1 cellular context compared by ENCODE assay signal in the genomic region with DNA sequence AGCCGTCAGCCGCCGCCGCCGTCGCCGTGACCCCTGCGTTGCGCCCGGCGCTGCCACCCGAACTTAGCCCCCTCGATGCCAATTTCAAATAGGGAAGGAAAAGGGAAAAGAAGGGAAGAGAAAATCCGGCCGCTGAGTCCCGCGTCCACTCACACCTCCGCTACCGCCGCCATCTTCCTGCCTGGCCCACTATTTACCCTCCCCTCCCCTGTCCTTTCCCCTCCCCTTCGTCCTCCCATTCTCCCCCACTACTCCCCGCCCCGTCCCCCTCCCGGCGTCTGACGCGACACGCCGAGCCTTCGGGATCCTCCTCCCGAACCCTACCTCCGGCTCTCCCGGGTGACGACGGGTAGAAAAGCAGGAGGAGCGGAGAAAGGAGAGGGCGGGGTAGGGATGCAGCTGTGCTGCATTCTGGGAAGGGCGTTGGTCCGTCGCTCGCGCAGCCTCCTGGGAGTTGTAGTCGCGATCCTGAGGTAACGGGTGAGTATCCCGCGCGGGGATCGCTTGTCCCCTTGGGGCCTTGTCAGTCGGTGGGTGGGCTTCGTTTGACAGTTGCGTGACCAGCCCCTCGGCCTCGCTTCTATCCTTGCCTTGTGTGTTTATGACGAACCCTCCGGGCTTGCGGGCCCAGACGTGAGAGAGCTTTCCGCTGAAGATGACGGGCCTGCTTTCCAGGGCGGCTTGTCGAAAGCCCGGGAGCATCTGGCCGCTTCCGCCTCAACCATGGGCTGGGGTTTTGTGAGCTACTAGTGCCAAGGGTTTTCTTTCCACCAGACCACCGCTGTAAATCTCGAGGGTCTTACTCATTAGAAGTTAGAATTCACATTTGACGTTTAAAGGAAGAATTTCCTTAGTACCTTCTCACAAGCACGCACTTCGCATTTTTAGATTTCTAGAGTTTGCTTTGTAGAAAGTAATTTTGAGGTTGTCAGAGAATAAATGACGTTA.
TF ChIP-seq lines count a peak whose summit lies in the region.

A gene with protein sequence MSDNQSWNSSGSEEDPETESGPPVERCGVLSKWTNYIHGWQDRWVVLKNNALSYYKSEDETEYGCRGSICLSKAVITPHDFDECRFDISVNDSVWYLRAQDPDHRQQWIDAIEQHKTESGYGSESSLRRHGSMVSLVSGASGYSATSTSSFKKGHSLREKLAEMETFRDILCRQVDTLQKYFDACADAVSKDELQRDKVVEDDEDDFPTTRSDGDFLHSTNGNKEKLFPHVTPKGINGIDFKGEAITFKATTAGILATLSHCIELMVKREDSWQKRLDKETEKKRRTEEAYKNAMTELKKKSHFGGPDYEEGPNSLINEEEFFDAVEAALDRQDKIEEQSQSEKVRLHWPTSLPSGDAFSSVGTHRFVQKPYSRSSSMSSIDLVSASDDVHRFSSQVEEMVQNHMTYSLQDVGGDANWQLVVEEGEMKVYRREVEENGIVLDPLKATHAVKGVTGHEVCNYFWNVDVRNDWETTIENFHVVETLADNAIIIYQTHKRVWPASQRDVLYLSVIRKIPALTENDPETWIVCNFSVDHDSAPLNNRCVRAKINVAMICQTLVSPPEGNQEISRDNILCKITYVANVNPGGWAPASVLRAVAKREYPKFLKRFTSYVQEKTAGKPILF (minus strand): TSS at position 195 of the 948 bp plus-strand sequence. CDS start 422 bp downstream, outside the sequence.
Gene POLK, plus strand, starts transcription at position 457 of the 948 bp plus-strand sequence.

TF ChIP-seq in HCT116, 20 proteins besides CTCF, POLR2A, EP300 and RAD21 (continued from another document):
- TF ChIP-seq, protein P1, sequence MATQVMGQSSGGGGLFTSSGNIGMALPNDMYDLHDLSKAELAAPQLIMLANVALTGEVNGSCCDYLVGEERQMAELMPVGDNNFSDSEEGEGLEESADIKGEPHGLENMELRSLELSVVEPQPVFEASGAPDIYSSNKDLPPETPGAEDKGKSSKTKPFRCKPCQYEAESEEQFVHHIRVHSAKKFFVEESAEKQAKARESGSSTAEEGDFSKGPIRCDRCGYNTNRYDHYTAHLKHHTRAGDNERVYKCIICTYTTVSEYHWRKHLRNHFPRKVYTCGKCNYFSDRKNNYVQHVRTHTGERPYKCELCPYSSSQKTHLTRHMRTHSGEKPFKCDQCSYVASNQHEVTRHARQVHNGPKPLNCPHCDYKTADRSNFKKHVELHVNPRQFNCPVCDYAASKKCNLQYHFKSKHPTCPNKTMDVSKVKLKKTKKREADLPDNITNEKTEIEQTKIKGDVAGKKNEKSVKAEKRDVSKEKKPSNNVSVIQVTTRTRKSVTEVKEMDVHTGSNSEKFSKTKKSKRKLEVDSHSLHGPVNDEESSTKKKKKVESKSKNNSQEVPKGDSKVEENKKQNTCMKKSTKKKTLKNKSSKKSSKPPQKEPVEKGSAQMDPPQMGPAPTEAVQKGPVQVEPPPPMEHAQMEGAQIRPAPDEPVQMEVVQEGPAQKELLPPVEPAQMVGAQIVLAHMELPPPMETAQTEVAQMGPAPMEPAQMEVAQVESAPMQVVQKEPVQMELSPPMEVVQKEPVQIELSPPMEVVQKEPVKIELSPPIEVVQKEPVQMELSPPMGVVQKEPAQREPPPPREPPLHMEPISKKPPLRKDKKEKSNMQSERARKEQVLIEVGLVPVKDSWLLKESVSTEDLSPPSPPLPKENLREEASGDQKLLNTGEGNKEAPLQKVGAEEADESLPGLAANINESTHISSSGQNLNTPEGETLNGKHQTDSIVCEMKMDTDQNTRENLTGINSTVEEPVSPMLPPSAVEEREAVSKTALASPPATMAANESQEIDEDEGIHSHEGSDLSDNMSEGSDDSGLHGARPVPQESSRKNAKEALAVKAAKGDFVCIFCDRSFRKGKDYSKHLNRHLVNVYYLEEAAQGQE (IDR thresholded peaks at IDR 0.05; ENCODE audit: low read depth): no peak
- TF ChIP-seq CBX3 (IDR thresholded peaks at IDR 0.05; ENCODE audit: low read depth) (peak; percentile 69), POLR2AphosphoS5 (IDR thresholded peaks at IDR 0.05; ENCODE audit: low read depth, low read length) (peak; percentile 90), EZH2 (IDR thresholded peaks at IDR 0.05) (no peak), YY1 (IDR thresholded peaks at IDR 0.05; ENCODE audit: extremely low read depth, insufficient replicate concordance, low read depth, low read length) (peak; percentile 90), ZNF274 (IDR thresholded peaks at IDR 0.05; ENCODE audit: low read depth, low read length) (no peak), JUND (IDR thresholded peaks at IDR 0.05) (no peak), SIN3A (IDR thresholded peaks at IDR 0.05; ENCODE audit: low read depth) (peak; percentile 72), ELF1 (IDR thresholded peaks at IDR 0.05; ENCODE audit: borderline replicate concordance, low read depth) (peak; percentile 44; the same call in 1 of the 2 replicates), EGR1 (IDR thresholded peaks at IDR 0.05; ENCODE audit: low read depth) (no peak), CEBPB (IDR thresholded peaks at IDR 0.05; ENCODE audit: low read depth) (no peak), TCF7L2 (IDR thresholded peaks at IDR 0.05; ENCODE audit: borderline replicate concordance, extremely low read depth, insufficient read depth, insufficient read length) (peak; percentile 18), SRF (IDR thresholded peaks at IDR 0.05; ENCODE audit: low read depth) (no peak)
